In genomic region chr16:67966549-67967182, GRCh38 we compare ENCODE assay signal across 1 cellular context.
TF ChIP-seq lines count a peak whose summit lies in the region.

No MANE protein-coding gene starts in this region.

TF ChIP-seq in HepG2, 621 proteins besides CTCF, POLR2A, EP300 and RAD21 (continued from another document and continues in another):
- TF ChIP-seq, protein P1, sequence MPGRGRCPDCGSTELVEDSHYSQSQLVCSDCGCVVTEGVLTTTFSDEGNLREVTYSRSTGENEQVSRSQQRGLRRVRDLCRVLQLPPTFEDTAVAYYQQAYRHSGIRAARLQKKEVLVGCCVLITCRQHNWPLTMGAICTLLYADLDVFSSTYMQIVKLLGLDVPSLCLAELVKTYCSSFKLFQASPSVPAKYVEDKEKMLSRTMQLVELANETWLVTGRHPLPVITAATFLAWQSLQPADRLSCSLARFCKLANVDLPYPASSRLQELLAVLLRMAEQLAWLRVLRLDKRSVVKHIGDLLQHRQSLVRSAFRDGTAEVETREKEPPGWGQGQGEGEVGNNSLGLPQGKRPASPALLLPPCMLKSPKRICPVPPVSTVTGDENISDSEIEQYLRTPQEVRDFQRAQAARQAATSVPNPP (CRISPR knock-in tag; IDR thresholded peaks at IDR 0.05), result no peak
- no peak for TF ChIP-seq ZNF547 (CRISPR knock-in tag; IDR thresholded peaks at IDR 0.05)
- TF ChIP-seq, protein P2, sequence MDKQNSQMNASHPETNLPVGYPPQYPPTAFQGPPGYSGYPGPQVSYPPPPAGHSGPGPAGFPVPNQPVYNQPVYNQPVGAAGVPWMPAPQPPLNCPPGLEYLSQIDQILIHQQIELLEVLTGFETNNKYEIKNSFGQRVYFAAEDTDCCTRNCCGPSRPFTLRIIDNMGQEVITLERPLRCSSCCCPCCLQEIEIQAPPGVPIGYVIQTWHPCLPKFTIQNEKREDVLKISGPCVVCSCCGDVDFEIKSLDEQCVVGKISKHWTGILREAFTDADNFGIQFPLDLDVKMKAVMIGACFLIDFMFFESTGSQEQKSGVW (CRISPR knock-in tag; IDR thresholded peaks at IDR 0.05; ENCODE audit: borderline replicate concordance), result no peak
- no peak for TF ChIP-seq BRCA1 (CRISPR knock-in tag; IDR thresholded peaks at IDR 0.05)
- TF ChIP-seq, protein P3, sequence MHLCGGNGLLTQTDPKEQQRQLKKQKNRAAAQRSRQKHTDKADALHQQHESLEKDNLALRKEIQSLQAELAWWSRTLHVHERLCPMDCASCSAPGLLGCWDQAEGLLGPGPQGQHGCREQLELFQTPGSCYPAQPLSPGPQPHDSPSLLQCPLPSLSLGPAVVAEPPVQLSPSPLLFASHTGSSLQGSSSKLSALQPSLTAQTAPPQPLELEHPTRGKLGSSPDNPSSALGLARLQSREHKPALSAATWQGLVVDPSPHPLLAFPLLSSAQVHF (CRISPR knock-in tag; IDR thresholded peaks at IDR 0.05), result no peak
- TF ChIP-seq ZNF557 (CRISPR knock-in tag; IDR thresholded peaks at IDR 0.05), result no peak; the same call in 1 of the 2 replicates
- TF ChIP-seq ATF4 (CRISPR knock-in tag; IDR thresholded peaks at IDR 0.05), result no peak
- TF ChIP-seq, protein P4, sequence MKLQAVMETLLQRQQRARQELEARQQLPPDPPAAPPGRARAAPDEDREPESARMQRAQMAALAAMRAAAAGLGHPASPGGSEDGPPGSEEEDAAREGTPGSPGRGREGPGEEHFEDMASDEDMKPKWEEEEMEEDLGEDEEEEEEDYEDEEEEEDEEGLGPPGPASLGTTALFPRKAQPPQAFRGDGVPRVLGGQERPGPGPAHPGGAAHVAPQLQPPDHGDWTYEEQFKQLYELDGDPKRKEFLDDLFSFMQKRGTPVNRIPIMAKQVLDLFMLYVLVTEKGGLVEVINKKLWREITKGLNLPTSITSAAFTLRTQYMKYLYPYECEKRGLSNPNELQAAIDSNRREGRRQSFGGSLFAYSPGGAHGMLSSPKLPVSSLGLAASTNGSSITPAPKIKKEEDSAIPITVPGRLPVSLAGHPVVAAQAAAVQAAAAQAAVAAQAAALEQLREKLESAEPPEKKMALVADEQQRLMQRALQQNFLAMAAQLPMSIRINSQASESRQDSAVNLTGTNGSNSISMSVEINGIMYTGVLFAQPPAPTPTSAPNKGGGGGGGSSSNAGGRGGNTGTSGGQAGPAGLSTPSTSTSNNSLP (IDR thresholded peaks at IDR 0.05; ENCODE audit: low read depth, low read length), result no peak
- TF ChIP-seq, protein P5, sequence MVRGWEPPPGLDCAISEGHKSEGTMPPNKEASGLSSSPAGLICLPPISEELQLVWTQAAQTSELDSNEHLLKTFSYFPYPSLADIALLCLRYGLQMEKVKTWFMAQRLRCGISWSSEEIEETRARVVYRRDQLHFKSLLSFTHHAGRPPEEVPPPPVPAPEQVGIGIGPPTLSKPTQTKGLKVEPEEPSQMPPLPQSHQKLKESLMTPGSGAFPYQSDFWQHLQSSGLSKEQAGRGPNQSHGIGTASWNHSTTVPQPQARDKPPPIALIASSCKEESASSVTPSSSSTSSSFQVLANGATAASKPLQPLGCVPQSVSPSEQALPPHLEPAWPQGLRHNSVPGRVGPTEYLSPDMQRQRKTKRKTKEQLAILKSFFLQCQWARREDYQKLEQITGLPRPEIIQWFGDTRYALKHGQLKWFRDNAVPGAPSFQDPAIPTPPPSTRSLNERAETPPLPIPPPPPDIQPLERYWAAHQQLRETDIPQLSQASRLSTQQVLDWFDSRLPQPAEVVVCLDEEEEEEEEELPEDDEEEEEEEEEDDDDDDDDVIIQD (CRISPR knock-in tag; IDR thresholded peaks at IDR 0.05; ENCODE audit: low read depth), result no peak
- TF ChIP-seq MXD3 (CRISPR knock-in tag; IDR thresholded peaks at IDR 0.05), result no peak; the same call in 1 of the 2 replicates
- TF ChIP-seq RBM39 (IDR thresholded peaks at IDR 0.05; ENCODE audit: low read depth, low read length, poor library complexity, severe bottlenecking), result peak; percentile 19
- TF ChIP-seq SALL1 (CRISPR knock-in tag; IDR thresholded peaks at IDR 0.05), result no peak
- TF ChIP-seq ZEB1 (IDR thresholded peaks at IDR 0.05; ENCODE audit: insufficient replicate concordance, low read depth), result no peak
- no peak for TF ChIP-seq ZSCAN21 (CRISPR knock-in tag; IDR thresholded peaks at IDR 0.05; ENCODE audit: borderline replicate concordance)
- TF ChIP-seq, protein P6, sequence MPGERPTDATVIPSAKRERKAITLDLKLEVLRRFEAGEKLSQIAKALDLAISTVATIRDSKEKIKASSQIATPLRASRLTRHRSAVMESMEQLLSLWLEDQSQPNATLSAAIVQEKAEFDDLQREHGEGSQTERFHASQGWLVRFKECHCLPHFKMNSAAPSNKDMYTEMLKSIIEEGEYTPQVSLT (CRISPR knock-in tag; IDR thresholded peaks at IDR 0.05; ENCODE audit: borderline replicate concordance, low read depth), result no peak
- TF ChIP-seq, protein P7, sequence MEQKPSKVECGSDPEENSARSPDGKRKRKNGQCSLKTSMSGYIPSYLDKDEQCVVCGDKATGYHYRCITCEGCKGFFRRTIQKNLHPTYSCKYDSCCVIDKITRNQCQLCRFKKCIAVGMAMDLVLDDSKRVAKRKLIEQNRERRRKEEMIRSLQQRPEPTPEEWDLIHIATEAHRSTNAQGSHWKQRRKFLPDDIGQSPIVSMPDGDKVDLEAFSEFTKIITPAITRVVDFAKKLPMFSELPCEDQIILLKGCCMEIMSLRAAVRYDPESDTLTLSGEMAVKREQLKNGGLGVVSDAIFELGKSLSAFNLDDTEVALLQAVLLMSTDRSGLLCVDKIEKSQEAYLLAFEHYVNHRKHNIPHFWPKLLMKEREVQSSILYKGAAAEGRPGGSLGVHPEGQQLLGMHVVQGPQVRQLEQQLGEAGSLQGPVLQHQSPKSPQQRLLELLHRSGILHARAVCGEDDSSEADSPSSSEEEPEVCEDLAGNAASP (CRISPR knock-in tag; IDR thresholded peaks at IDR 0.05; ENCODE audit: borderline replicate concordance), result no peak
- TF ChIP-seq ZNF230 (CRISPR knock-in tag; IDR thresholded peaks at IDR 0.05), result no peak
- TF ChIP-seq THAP11 (CRISPR knock-in tag; IDR thresholded peaks at IDR 0.05), result no peak; the same call in 1 of the 2 replicates
- TF ChIP-seq ZNF7 (CRISPR knock-in tag; IDR thresholded peaks at IDR 0.05), result no peak
- TF ChIP-seq ZNF350 (CRISPR knock-in tag; IDR thresholded peaks at IDR 0.05; ENCODE audit: borderline replicate concordance, low read depth), result no peak; the same call in none of the 2 replicates
- no peak for TF ChIP-seq HOXA9 (CRISPR knock-in tag; IDR thresholded peaks at IDR 0.05; ENCODE audit: borderline replicate concordance)
- no peak for TF ChIP-seq ZNF20 (CRISPR knock-in tag; IDR thresholded peaks at IDR 0.05)
- no peak for TF ChIP-seq ZNF33A (CRISPR knock-in tag; IDR thresholded peaks at IDR 0.05; ENCODE audit: borderline replicate concordance)
- TF ChIP-seq ZNF839 (CRISPR knock-in tag; IDR thresholded peaks at IDR 0.05; ENCODE audit: borderline replicate concordance), result no peak
- no peak for TF ChIP-seq ZNF333 (CRISPR knock-in tag; IDR thresholded peaks at IDR 0.05; ENCODE audit: borderline replicate concordance)
- TF ChIP-seq, protein P8, sequence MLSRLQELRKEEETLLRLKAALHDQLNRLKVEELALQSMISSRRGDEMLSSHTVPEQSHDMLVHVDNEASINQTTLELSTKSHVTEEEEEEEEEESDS (CRISPR knock-in tag; IDR thresholded peaks at IDR 0.05; ENCODE audit: borderline replicate concordance), result no peak
- TF ChIP-seq ZNF577 (CRISPR knock-in tag; IDR thresholded peaks at IDR 0.05; ENCODE audit: borderline replicate concordance, low read depth), result no peak
- TF ChIP-seq, protein P9, sequence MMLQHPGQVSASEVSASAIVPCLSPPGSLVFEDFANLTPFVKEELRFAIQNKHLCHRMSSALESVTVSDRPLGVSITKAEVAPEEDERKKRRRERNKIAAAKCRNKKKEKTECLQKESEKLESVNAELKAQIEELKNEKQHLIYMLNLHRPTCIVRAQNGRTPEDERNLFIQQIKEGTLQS (CRISPR knock-in tag; IDR thresholded peaks at IDR 0.05), result 0 out of 2 replicates have a peak, but pooled peaks have one; percentile 4
- TF ChIP-seq SNAPC2 (CRISPR knock-in tag; IDR thresholded peaks at IDR 0.05), result no peak
- TF ChIP-seq ZKSCAN8 (CRISPR knock-in tag; IDR thresholded peaks at IDR 0.05; ENCODE audit: borderline replicate concordance), result no peak; the same call in 1 of the 2 replicates
- 0 out of 2 replicates have a peak, but pooled peaks have one; percentile 72 for TF ChIP-seq THAP7 (CRISPR knock-in tag; IDR thresholded peaks at IDR 0.05)
- TF ChIP-seq NR2F6 (IDR thresholded peaks at IDR 0.05), result peak; percentile 30; the same call in 1 of the 2 replicates
- no peak for TF ChIP-seq NR2F6 (CRISPR knock-in tag; IDR thresholded peaks at IDR 0.05)
- TF ChIP-seq, protein P10, sequence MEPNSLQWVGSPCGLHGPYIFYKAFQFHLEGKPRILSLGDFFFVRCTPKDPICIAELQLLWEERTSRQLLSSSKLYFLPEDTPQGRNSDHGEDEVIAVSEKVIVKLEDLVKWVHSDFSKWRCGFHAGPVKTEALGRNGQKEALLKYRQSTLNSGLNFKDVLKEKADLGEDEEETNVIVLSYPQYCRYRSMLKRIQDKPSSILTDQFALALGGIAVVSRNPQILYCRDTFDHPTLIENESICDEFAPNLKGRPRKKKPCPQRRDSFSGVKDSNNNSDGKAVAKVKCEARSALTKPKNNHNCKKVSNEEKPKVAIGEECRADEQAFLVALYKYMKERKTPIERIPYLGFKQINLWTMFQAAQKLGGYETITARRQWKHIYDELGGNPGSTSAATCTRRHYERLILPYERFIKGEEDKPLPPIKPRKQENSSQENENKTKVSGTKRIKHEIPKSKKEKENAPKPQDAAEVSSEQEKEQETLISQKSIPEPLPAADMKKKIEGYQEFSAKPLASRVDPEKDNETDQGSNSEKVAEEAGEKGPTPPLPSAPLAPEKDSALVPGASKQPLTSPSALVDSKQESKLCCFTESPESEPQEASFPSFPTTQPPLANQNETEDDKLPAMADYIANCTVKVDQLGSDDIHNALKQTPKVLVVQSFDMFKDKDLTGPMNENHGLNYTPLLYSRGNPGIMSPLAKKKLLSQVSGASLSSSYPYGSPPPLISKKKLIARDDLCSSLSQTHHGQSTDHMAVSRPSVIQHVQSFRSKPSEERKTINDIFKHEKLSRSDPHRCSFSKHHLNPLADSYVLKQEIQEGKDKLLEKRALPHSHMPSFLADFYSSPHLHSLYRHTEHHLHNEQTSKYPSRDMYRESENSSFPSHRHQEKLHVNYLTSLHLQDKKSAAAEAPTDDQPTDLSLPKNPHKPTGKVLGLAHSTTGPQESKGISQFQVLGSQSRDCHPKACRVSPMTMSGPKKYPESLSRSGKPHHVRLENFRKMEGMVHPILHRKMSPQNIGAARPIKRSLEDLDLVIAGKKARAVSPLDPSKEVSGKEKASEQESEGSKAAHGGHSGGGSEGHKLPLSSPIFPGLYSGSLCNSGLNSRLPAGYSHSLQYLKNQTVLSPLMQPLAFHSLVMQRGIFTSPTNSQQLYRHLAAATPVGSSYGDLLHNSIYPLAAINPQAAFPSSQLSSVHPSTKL (CRISPR knock-in tag; IDR thresholded peaks at IDR 0.05), result 0 out of 2 replicates have a peak, but pooled peaks have one; percentile 7
- TF ChIP-seq EEA1 (CRISPR knock-in tag; IDR thresholded peaks at IDR 0.05; ENCODE audit: borderline replicate concordance), result no peak
- TF ChIP-seq TCF12 (IDR thresholded peaks at IDR 0.05), result no peak
- TF ChIP-seq TCF12 (CRISPR knock-in tag; IDR thresholded peaks at IDR 0.05), result no peak
- TF ChIP-seq POGZ (CRISPR knock-in tag; IDR thresholded peaks at IDR 0.05), result no peak
- TF ChIP-seq RBM22 (optimal IDR thresholded peaks at IDR 0.05; ENCODE audit: low read length), result no peak
- TF ChIP-seq ZFP90 (CRISPR knock-in tag; IDR thresholded peaks at IDR 0.05; ENCODE audit: borderline replicate concordance), result no peak
- TF ChIP-seq ZNF232 (CRISPR knock-in tag; IDR thresholded peaks at IDR 0.05; ENCODE audit: borderline replicate concordance), result no peak; the same call in 1 of the 2 replicates
- TF ChIP-seq NFRKB (IDR thresholded peaks at IDR 0.05), result no peak
- TF ChIP-seq FLYWCH1 (CRISPR knock-in tag; IDR thresholded peaks at IDR 0.05), result no peak
- no peak for TF ChIP-seq DPF2 (CRISPR knock-in tag; IDR thresholded peaks at IDR 0.05; ENCODE audit: borderline replicate concordance, low read depth)
- TF ChIP-seq PBX3 (CRISPR knock-in tag; IDR thresholded peaks at IDR 0.05; ENCODE audit: borderline replicate concordance), result no peak
- no peak for TF ChIP-seq MAF1 (CRISPR knock-in tag; IDR thresholded peaks at IDR 0.05; ENCODE audit: borderline replicate concordance)
- TF ChIP-seq TARDBP (CRISPR knock-in tag; IDR thresholded peaks at IDR 0.05), result 0 out of 2 replicates have a peak, but pooled peaks have one; percentile 16
- no peak for TF ChIP-seq GABPA (IDR thresholded peaks at IDR 0.05; ENCODE audit: low read depth, low read length)
- no peak for TF ChIP-seq GABPA (CRISPR knock-in tag; IDR thresholded peaks at IDR 0.05; ENCODE audit: low read depth)
- TF ChIP-seq ZNF780A (CRISPR knock-in tag; IDR thresholded peaks at IDR 0.05), result no peak
- TF ChIP-seq SMYD3 (CRISPR knock-in tag; IDR thresholded peaks at IDR 0.05), result no peak
- TF ChIP-seq ZNF343 (CRISPR knock-in tag; IDR thresholded peaks at IDR 0.05), result no peak
- TF ChIP-seq PPARG (CRISPR knock-in tag; conservative IDR thresholded peaks at IDR 0.05), result no peak
- no peak for TF ChIP-seq U2AF1 (optimal IDR thresholded peaks at IDR 0.05; ENCODE audit: low read depth, low read length)
